ENCODE assay signal across 8 cellular contexts in genomic region chr3:58008140-58009025, GRCh38. TPM values are rescaled to one million over a fixed set of nuclear protein-coding genes. Genes with fewer than 3 reads are reported as not detected.
DNase-seq lines count a peak whose midpoint lies in the region; ATAC-seq and TF ChIP-seq lines count a peak whose summit lies in the region.

TSS of gene FLNB (plus strand) at chr3:58008422. CDS start at chr3:58008565, 143 bp downstream.

- H3K9me3 ChIP-seq in endodermal cell (ENCODE audit: control insufficient read depth, low read length): no peaks in the 10 kb centered on the region
- no peaks in the 10 kb centered on the region for H3K9me3 ChIP-seq in mesodermal cell (ENCODE audit: control insufficient read depth, low read length)

- no peaks in the 10 kb centered on the region for H3K36me3 Mint-ChIP-seq in activated CD8-positive, alpha-beta memory T cell treated with anti-CD3 and anti-CD28 coated beads, Interleukin-2, amount 10 ng/mL, durations not matched to agents 7 days and 5 days
- H3K36me3 Mint-ChIP-seq in endodermal cell (ENCODE audit: low read depth): no peaks in the 10 kb centered on the region

- peak; percentile 71 for ATAC-seq in HG02973 (IDR thresholded peaks at IDR 0.05; ENCODE audit: unreplicated experiment)
- ATAC-seq in activated CD8-positive, alpha-beta memory T cell treated with anti-CD3 and anti-CD28 coated beads, Interleukin-2, amount 10 ng/mL, durations not matched to agents 7 days and 5 days: peak; percentile 87

- peak within 1 kb of the TSS; percentile 84 for H3K27ac Mint-ChIP-seq in activated CD8-positive, alpha-beta memory T cell treated with anti-CD3 and anti-CD28 coated beads, Interleukin-2, amount 10 ng/mL, durations not matched to agents 7 days and 5 days
- H3K27ac Mint-ChIP-seq in endodermal cell: peak within 1 kb of the TSS; percentile 94

- no peak within 1 kb of the TSS for H3K27ac ChIP-seq in endodermal cell (ENCODE audit: low read depth, low read length)
- H3K27ac ChIP-seq in mesodermal cell (ENCODE audit: low read depth, low read length, severe bottlenecking): peak within 1 kb of the TSS; percentile 59

- CTCF ChIA-PET in activated CD8-positive, alpha-beta memory T cell treated with anti-CD3 and anti-CD28 coated beads, Interleukin-2, amount 10 ng/mL, durations not matched to agents 7 days and 5 days (lab: Charles Lee): interaction anchor here (0.6 to 3.1 kb wide), 27 partner anchors 9 to 485 kb away, joined by 3 to 23 read pairs (median 4); partner anchors contain the start of genes HTD2 and RPP14

- 0% methylated on average over 39 to 91 of the region's 91 CpGs for WGBS in endodermal cell (ENCODE audit: insufficient coverage in 1 of 2, insufficient read length in 1 of 2), 2 experiments
- WGBS in mesodermal cell (ENCODE audit: insufficient coverage in 2 of 2), 2 experiments: 0 to 1% methylated on average over 61 to 73 of the region's 91 CpGs

- no peaks in the 10 kb centered on the region for H3K27me3 ChIP-seq in endodermal cell (ENCODE audit: control insufficient read depth, insufficient read depth, low read length, poor library complexity, severe bottlenecking)

- peak within 1 kb of the TSS; percentile 91 for H3K9ac ChIP-seq in endodermal cell (ENCODE audit: extremely low read depth, low read length, poor library complexity, severe bottlenecking)

- H3K4me3 ChIP-seq in endodermal cell (ENCODE audit: low read length) (peak within 1 kb of the TSS; percentile 94), mesodermal cell (ENCODE audit: extremely low read depth, insufficient read depth, low read length, poor library complexity, severe bottlenecking) (peak within 1 kb of the TSS; percentile 94)

- H3K4me1 Mint-ChIP-seq in activated CD8-positive, alpha-beta memory T cell treated with anti-CD3 and anti-CD28 coated beads, Interleukin-2, amount 10 ng/mL, durations not matched to agents 7 days and 5 days: peaks cover 24% of the 10 kb centered on the region
- H3K4me1 Mint-ChIP-seq in endodermal cell: peaks cover 32% of the 10 kb centered on the region

- H3K4me1 ChIP-seq in endodermal cell (ENCODE audit: control insufficient read depth, insufficient read depth, low read length) (peaks cover 3% of the 10 kb centered on the region), mesodermal cell (ENCODE audit: control insufficient read depth, insufficient read depth, low read length, poor library complexity, severe bottlenecking) (peaks cover 24% of the 10 kb centered on the region)

- DNase-seq in NCI-H748 (lab: John Stamatoyannopoulos, UW; ENCODE audit: unreplicated experiment) (peak; percentile 69), NCI-H748 treated with DMSO at 0.1 percent for 48 hours (lab: John Stamatoyannopoulos, UW) (no peak), NCI-H774 (lab: John Stamatoyannopoulos, UW) (peak; percentile 21), endodermal cell (peak; percentile 96)
- peak; percentile 80 for DNase-seq in activated CD8-positive, alpha-beta memory T cell treated with anti-CD3 and anti-CD28 coated beads, Interleukin-2, amount 10 ng/mL, durations not matched to agents 7 days and 5 days
- peak; percentile 52 to 68 for DNase-seq in stimulated activated CD8-positive, alpha-beta memory T cell treated with anti-CD3 and anti-CD28 coated beads, Interleukin-15, amount 100 ng/mL, for 48 hours (ENCODE audit: low read depth in 2 of 2)

- no peaks in the 10 kb centered on the region for H3K9me3 Mint-ChIP-seq in activated CD8-positive, alpha-beta memory T cell treated with anti-CD3 and anti-CD28 coated beads, Interleukin-2, amount 10 ng/mL, durations not matched to agents 7 days and 5 days (ENCODE audit: low read depth)
- H3K9me3 Mint-ChIP-seq in endodermal cell: no peaks in the 10 kb centered on the region

- peak within 1 kb of the TSS; percentile 94 for H3K4me3 Mint-ChIP-seq in activated CD8-positive, alpha-beta memory T cell treated with anti-CD3 and anti-CD28 coated beads, Interleukin-2, amount 10 ng/mL, durations not matched to agents 7 days and 5 days
- H3K4me3 Mint-ChIP-seq in endodermal cell: peak within 1 kb of the TSS; percentile 96

- peaks cover 23% of the 10 kb centered on the region for H3K36me3 ChIP-seq in endodermal cell (ENCODE audit: control insufficient read depth, insufficient read depth, low read length)
- H3K36me3 ChIP-seq in mesodermal cell (ENCODE audit: control insufficient read depth, insufficient read depth, low read length): peaks cover 22% of the 10 kb centered on the region

- H3K27me3 Mint-ChIP-seq in activated CD8-positive, alpha-beta memory T cell treated with anti-CD3 and anti-CD28 coated beads, Interleukin-2, amount 10 ng/mL, durations not matched to agents 7 days and 5 days: no peaks in the 10 kb centered on the region
- no peaks in the 10 kb centered on the region for H3K27me3 Mint-ChIP-seq in endodermal cell (ENCODE audit: insufficient read depth)

- peak; percentile 72 for TF ChIP-seq CTCF in endodermal cell (conservative IDR thresholded peaks at IDR 0.05)

RNA-seq across cellular contexts. Expression of gene FLNB, which starts in this region (rescaled TPM):
- 10 to 100 TPM in 1 of 2 experiments, 1 to 10 TPM in 1; 9.8 to 13.2 TPM for total RNA-seq in activated CD8-positive, alpha-beta memory T cell treated with anti-CD3 and anti-CD28 coated beads, Interleukin-2, amount 10 ng/mL, durations not matched to agents 7 days and 5 days
- 100 to 1,000 TPM; 212 to 221 TPM for total RNA-seq in endodermal cell
- polyA plus RNA-seq in endodermal cell (2013, experiment 1 of 2): 86.0 TPM
- polyA plus RNA-seq in endodermal cell (2013, experiment 2 of 2): 96.0 TPM
- 135 TPM for polyA plus RNA-seq in mesodermal cell (2013, experiment 1 of 2)
- polyA plus RNA-seq in mesodermal cell (2013, experiment 2 of 2): 103 TPM

Comparison
In these comparisons a context has a peak if more than half of its experiments do, and no peak if none do; other contexts are left out.
1. RNA of gene FLNB (total RNA-seq): 212 to 221 TPM in endodermal cell; 9.8 to 13.2 TPM in activated CD8-positive, alpha-beta memory T cell treated with anti-CD3 and anti-CD28 coated beads, Interleukin-2, amount 10 ng/mL, durations not matched to agents 7 days and 5 days; every median in the first group is over 10 times any median in the second.